Comparison of ENCODE assay signal across 8 cellular contexts in the genomic region with DNA sequence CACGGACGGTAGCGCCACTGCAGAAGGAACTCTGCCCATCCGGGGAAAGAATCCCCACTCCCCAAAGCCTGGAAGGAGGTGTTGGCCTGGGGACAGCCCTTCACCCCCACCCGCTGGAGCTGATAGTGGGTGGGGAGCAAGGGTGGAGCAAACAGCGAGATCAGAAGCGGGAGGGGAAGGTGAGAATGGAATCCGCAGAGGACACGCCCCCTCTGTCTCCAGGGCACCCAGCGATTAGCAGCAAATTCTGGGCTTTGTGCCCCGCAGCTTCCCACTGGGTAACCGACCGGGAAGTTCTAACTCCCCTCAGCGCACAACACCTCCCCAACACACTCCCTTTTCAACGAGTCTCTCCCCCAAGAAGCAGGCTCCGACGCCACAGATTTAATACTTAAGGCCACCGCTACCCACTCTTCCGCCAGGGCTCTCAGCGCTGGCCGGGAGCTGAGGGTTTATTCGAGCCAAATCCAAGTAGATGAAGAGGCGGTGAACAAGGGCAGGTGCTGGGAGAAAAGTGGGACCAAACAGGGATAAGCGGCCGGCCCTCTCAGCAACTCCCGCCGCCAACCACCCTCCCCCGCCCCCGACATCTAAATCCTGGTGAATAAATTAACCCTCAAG. TPM values are rescaled to one million over a fixed set of nuclear protein-coding genes. Genes with fewer than 3 reads are reported as not detected.
A peak's percentile ranks its signal among the peaks of the same experiment; 100 is the strongest.
DNase-seq lines count a peak whose midpoint lies in the region; ATAC-seq and TF ChIP-seq lines count a peak whose summit lies in the region.

No MANE protein-coding gene starts in this region.

- H3K27me3 ChIP-seq in gastroesophageal sphincter (no peaks in the 10 kb centered on the region), neutrophil (peaks cover 23% of the 10 kb centered on the region)

- 11% methylated on average over 12 of the region's 29 CpGs; no CpG with 5 or more reads in 1 of the 2 donors for WGBS in gastroesophageal sphincter (ENCODE audit: low coverage in 1 of 2), 2 donors

- H3K36me3 ChIP-seq in gastroesophageal sphincter (no peaks in the 10 kb centered on the region), neutrophil (no peaks in the 10 kb centered on the region)

- CTCF ChIA-PET in activated CD8-positive, alpha-beta memory T cell treated with anti-CD3 and anti-CD28 coated beads, Interleukin-2, amount 10 ng/mL, durations not matched to agents 7 days and 5 days (lab: Charles Lee) = interaction anchor here (0.7 to 1.3 kb wide), 4 partner anchors 19 to 73 kb away, joined by 3 to 4 read pairs (median 3); no protein-coding TSS in a partner anchor

- TF ChIP-seq EP300 in gastroesophageal sphincter (IDR thresholded peaks at IDR 0.05) = no peak

- DNase-seq in EH (ENCODE audit: low read depth) (peak; percentile 47), LoVo (ENCODE audit: low spot score) (peak; percentile 53), inferior parietal cortex (ENCODE audit: extremely low spot score) (no peak)
- no peak for DNase-seq in activated CD8-positive, alpha-beta memory T cell treated with anti-CD3 and anti-CD28 coated beads, Interleukin-2, amount 10 ng/mL, durations not matched to agents 7 days and 5 days

- no peaks in the 10 kb centered on the region for H3K9me3 Mint-ChIP-seq in activated CD8-positive, alpha-beta memory T cell treated with anti-CD3 and anti-CD28 coated beads, Interleukin-2, amount 10 ng/mL, durations not matched to agents 7 days and 5 days (ENCODE audit: low read depth)

- TF ChIP-seq CTCF in gastroesophageal sphincter (IDR thresholded peaks at IDR 0.05) (no peak), neutrophil (IDR thresholded peaks at IDR 0.05) (no peak)

- H3K27me3 Mint-ChIP-seq in activated CD8-positive, alpha-beta memory T cell treated with anti-CD3 and anti-CD28 coated beads, Interleukin-2, amount 10 ng/mL, durations not matched to agents 7 days and 5 days = peaks cover 20% of the 10 kb centered on the region

- no peaks in the 10 kb centered on the region for H3K36me3 Mint-ChIP-seq in activated CD8-positive, alpha-beta memory T cell treated with anti-CD3 and anti-CD28 coated beads, Interleukin-2, amount 10 ng/mL, durations not matched to agents 7 days and 5 days

- peaks cover 0 to 74% (median 18%) of the 10 kb centered on the region in 3 donors for H3K4me1 ChIP-seq in gastroesophageal sphincter
- peaks cover 26 to 36% of the 10 kb centered on the region in 2 experiments for H3K4me1 ChIP-seq in neutrophil (ENCODE audit: control insufficient read depth in 1 of 2, insufficient read depth in 1 of 2, low read depth in 1 of 2, low read length in 1 of 2)

- ATAC-seq in activated CD8-positive, alpha-beta memory T cell treated with anti-CD3 and anti-CD28 coated beads, Interleukin-2, amount 10 ng/mL, durations not matched to agents 7 days and 5 days = no peak
- peak; percentile 6 for ATAC-seq in gastroesophageal sphincter
- no peak for ATAC-seq in GM21576 (IDR thresholded peaks at IDR 0.05; ENCODE audit: unreplicated experiment)
- ATAC-seq in GM19467 (IDR thresholded peaks at IDR 0.05; ENCODE audit: unreplicated experiment) = no peak

- H3K27ac ChIP-seq in gastroesophageal sphincter (peak overlapping the region; percentile 53 to 95 (median 84)), neutrophil (peak overlapping the region; percentile 67)

- no peak overlapping the region for H3K27ac Mint-ChIP-seq in activated CD8-positive, alpha-beta memory T cell treated with anti-CD3 and anti-CD28 coated beads, Interleukin-2, amount 10 ng/mL, durations not matched to agents 7 days and 5 days

- TF ChIP-seq POLR2A in gastroesophageal sphincter (IDR thresholded peaks at IDR 0.05) = peak in 1 of 2 donors; percentile 26

- peak overlapping the region; percentile 68 for H3K4me3 Mint-ChIP-seq in activated CD8-positive, alpha-beta memory T cell treated with anti-CD3 and anti-CD28 coated beads, Interleukin-2, amount 10 ng/mL, durations not matched to agents 7 days and 5 days

- H3K9me3 ChIP-seq in gastroesophageal sphincter = no peaks in the 10 kb centered on the region
- H3K9me3 ChIP-seq in neutrophil = no peaks in the 10 kb centered on the region

- peaks cover 16% of the 10 kb centered on the region for H3K4me1 Mint-ChIP-seq in activated CD8-positive, alpha-beta memory T cell treated with anti-CD3 and anti-CD28 coated beads, Interleukin-2, amount 10 ng/mL, durations not matched to agents 7 days and 5 days

- peak overlapping the region; percentile 73 to 98 for H3K4me3 ChIP-seq in gastroesophageal sphincter
- H3K4me3 ChIP-seq in neutrophil (ENCODE audit: low read depth in 1 of 2, low read length in 1 of 2) = peak overlapping the region; percentile 81 to 95

RNA-seq across cellular contexts. Expression of a gene that starts 1.3 kb away (rescaled TPM):
- total RNA-seq in activated CD8-positive, alpha-beta memory T cell treated with anti-CD3 and anti-CD28 coated beads, Interleukin-2, amount 10 ng/mL, durations not matched to agents 7 days and 5 days = 10 to 100 TPM; 15.9 to 21.6 TPM
- total RNA-seq in gastroesophageal sphincter = 10 to 100 TPM; 36.4 to 65.4 (median 52.9) TPM

RNA-seq across cellular contexts. Expression of a gene that starts 18.2 kb away (rescaled TPM):
- total RNA-seq in activated CD8-positive, alpha-beta memory T cell treated with anti-CD3 and anti-CD28 coated beads, Interleukin-2, amount 10 ng/mL, durations not matched to agents 7 days and 5 days = not detected
- total RNA-seq in gastroesophageal sphincter = under 1 TPM in 1 of 4 donors, not detected in 3; 0.31 TPM

Comparison
In these comparisons a context has a peak if more than half of its experiments do, and no peak if none do; other contexts are left out.
1. DNase-seq: peak in EH (single experiment) and LoVo (single experiment); none in activated CD8-positive, alpha-beta memory T cell treated with anti-CD3 and anti-CD28 coated beads, Interleukin-2, amount 10 ng/mL, durations not matched to agents 7 days and 5 days (single experiment) and inferior parietal cortex (single experiment).